ENCODE assay signal across 8 cellular contexts in the genomic region with DNA sequence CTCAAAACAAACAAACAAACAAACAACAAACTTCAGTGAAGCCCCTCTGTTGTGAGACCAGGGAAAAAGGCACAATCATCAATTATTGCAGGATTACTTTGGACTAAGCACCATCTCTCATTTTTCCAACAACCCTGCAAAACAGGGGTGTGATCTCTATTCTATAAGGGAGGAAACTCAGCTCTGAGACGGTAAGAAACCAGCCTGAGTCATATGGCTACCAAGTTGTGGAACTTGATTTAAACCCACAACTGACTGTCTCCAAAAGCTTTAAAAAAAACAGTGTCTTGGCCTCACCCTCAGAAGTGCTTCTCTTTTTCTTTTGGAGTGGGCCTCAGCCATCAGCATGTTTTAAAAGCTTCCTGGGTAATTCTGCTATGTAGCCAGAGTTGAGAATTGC. TPM values are rescaled to one million over a fixed set of nuclear protein-coding genes. Genes with fewer than 3 reads are reported as not detected.
DNase-seq lines count a peak whose midpoint lies in the region; ATAC-seq and TF ChIP-seq lines count a peak whose summit lies in the region.

No MANE protein-coding gene starts in this region.

- intact Hi-C loops in CD8-positive, alpha-beta T cell (cut with DNase I, micrococcal nuclease) = no loop called here

- H3K4me1 ChIP-seq in CD8-positive, alpha-beta T cell (ENCODE audit: insufficient read depth, low read length) = peaks cover 31% of the 10 kb centered on the region
- no peaks in the 10 kb centered on the region for H3K4me1 ChIP-seq in esophagus (ENCODE audit: control insufficient read depth in 2 of 2, insufficient read depth in 2 of 2, low read length in 1 of 2)

- DNase-seq in CD8-positive, alpha-beta T cell = no peak
- DNase-seq in type B pancreatic cell (ENCODE audit: extremely low spot score, unreplicated experiment) (no peak), WERI-Rb-1 (no peak)
- no peak for DNase-seq in stimulated activated CD8-positive, alpha-beta memory T cell treated with anti-CD3 and anti-CD28 coated beads, Interleukin-4, amount 100 ng/mL, for 48 hours
- DNase-seq in stimulated activated CD4-positive, alpha-beta T cell treated with anti-CD3 and anti-CD28 coated beads, Interleukin-2, amount 100 ng/mL, for 24 hours = no peak

- WGBS in esophagus, 2 donors = 19 to 36% methylated on average over 1 of the region's 1 CpG

- peak overlapping the region; percentile 32 for H3K27ac Mint-ChIP-seq in CD8-positive, alpha-beta T cell
- H3K27ac Mint-ChIP-seq in type B pancreatic cell = peak overlapping the region; percentile 78

- no peak overlapping the region for H3K4me3 ChIP-seq in CD8-positive, alpha-beta T cell (ENCODE audit: low read depth, low read length)
- H3K4me3 ChIP-seq in esophagus (ENCODE audit: low read depth in 1 of 2, low read length in 2 of 2) = no peak overlapping the region
- no peak overlapping the region for H3K4me3 ChIP-seq in WERI-Rb-1 (ENCODE audit: low read depth, low read length)

- no peak overlapping the region for H3K27ac ChIP-seq in CD8-positive, alpha-beta T cell (ENCODE audit: low read depth, low read length)
- H3K27ac ChIP-seq in esophagus (ENCODE audit: low read depth in 2 of 2, low read length in 1 of 2) (peak overlapping the region; percentile 26 to 36), WERI-Rb-1 (no peak overlapping the region)

- H3K27me3 ChIP-seq in CD8-positive, alpha-beta T cell (ENCODE audit: insufficient read depth, low read length) = no peaks in the 10 kb centered on the region
- H3K27me3 ChIP-seq in esophagus (ENCODE audit: control insufficient read depth in 1 of 2, insufficient read depth in 2 of 2, low read length in 2 of 2) = no peaks in the 10 kb centered on the region
- H3K27me3 ChIP-seq in WERI-Rb-1 (ENCODE audit: insufficient read depth, low read depth, severe bottlenecking) = no peaks in the 10 kb centered on the region

- POLR2A ChIA-PET in CD8-positive, alpha-beta T cell (lab: Charles Lee) = interaction anchor here (1.5 kb wide), 2 partner anchors 13 to 23 kb away, joined by 3 to 5 read pairs; no protein-coding TSS in a partner anchor

- ATAC-seq in CD8-positive, alpha-beta T cell = peak; percentile 61
- peak; percentile 87 for ATAC-seq in GM21367 (IDR thresholded peaks at IDR 0.05; ENCODE audit: unreplicated experiment)
- peak; percentile 84 for ATAC-seq in HG03571 (IDR thresholded peaks at IDR 0.05; ENCODE audit: unreplicated experiment)

- peaks cover 7% of the 10 kb centered on the region for H3K9me3 Mint-ChIP-seq in CD8-positive, alpha-beta T cell
- no peaks in the 10 kb centered on the region for H3K9me3 Mint-ChIP-seq in type B pancreatic cell

- H3K4me1 Mint-ChIP-seq in CD8-positive, alpha-beta T cell (ENCODE audit: low read depth) = peaks cover 71% of the 10 kb centered on the region
- H3K4me1 Mint-ChIP-seq in type B pancreatic cell (ENCODE audit: unreplicated experiment) = peaks cover 15% of the 10 kb centered on the region

- H3K36me3 ChIP-seq in CD8-positive, alpha-beta T cell (ENCODE audit: insufficient read depth, low read length) = no peaks in the 10 kb centered on the region
- H3K36me3 ChIP-seq in esophagus (ENCODE audit: control insufficient read depth in 2 of 2, insufficient read depth in 2 of 2, low read length in 1 of 2) (peaks cover 0 to 2% of the 10 kb centered on the region in 2 donors), WERI-Rb-1 (no peaks in the 10 kb centered on the region)

- H3K27me3 Mint-ChIP-seq in CD8-positive, alpha-beta T cell (ENCODE audit: low read depth) = no peaks in the 10 kb centered on the region
- H3K27me3 Mint-ChIP-seq in type B pancreatic cell = no peaks in the 10 kb centered on the region

- no peak for TF ChIP-seq CTCF in CD8-positive, alpha-beta T cell (IDR thresholded peaks at IDR 0.05)
- TF ChIP-seq CTCF in type B pancreatic cell (conservative IDR thresholded peaks at IDR 0.05) = no peak
- no peak for TF ChIP-seq CTCF in WERI-Rb-1 (IDR thresholded peaks at IDR 0.05; ENCODE audit: low read depth, low read length)

- H3K36me3 Mint-ChIP-seq in CD8-positive, alpha-beta T cell = peaks cover 55% of the 10 kb centered on the region
- peaks cover 13% of the 10 kb centered on the region for H3K36me3 Mint-ChIP-seq in type B pancreatic cell

- no peak overlapping the region for H3K4me3 Mint-ChIP-seq in CD8-positive, alpha-beta T cell
- H3K4me3 Mint-ChIP-seq in type B pancreatic cell = peak overlapping the region; percentile 9

- no peaks in the 10 kb centered on the region for H3K9me3 ChIP-seq in CD8-positive, alpha-beta T cell (ENCODE audit: low read length)
- peaks cover 0 to 4% of the 10 kb centered on the region in 2 donors for H3K9me3 ChIP-seq in esophagus (ENCODE audit: control insufficient read depth in 2 of 2, insufficient read depth in 1 of 2, low read depth in 1 of 2, low read length in 1 of 2)
- H3K9me3 ChIP-seq in WERI-Rb-1 (ENCODE audit: severe bottlenecking) = peaks cover 7% of the 10 kb centered on the region

- CTCF ChIA-PET in CD8-positive, alpha-beta T cell (lab: Charles Lee) = interaction anchor here (0.6 to 1.7 kb wide), 3 partner anchors 14 to 40 kb away, joined by 3 to 5 read pairs (median 4); no protein-coding TSS in a partner anchor

RNA-seq across cellular contexts. Expression of a gene that starts 49.8 kb away (rescaled TPM):
- 10 to 100 TPM; 82.4 to 82.7 TPM for total RNA-seq in CD8-positive, alpha-beta T cell
- polyA plus RNA-seq in esophagus = 1 to 10 TPM; 4.8 to 7.3 TPM
- 11.3 and 12.9 TPM in 2 replicates for total RNA-seq in type B pancreatic cell (ENCODE audit: low replicate concordance)

Comparison
In these comparisons a context has a peak if more than half of its experiments do, and no peak if none do; other contexts are left out.
1. H3K27ac ChIP-seq: peak in esophagus (2 of 2); none in CD8-positive, alpha-beta T cell (single experiment) and WERI-Rb-1 (single experiment).
2. Peak in every context shown above with its lines, with median percentiles within 50 percentile points of each other: ATAC-seq.